19 cellular contexts compared by ENCODE assay signal in genomic region chr17:43877031-43877430, GRCh38. TPM values are rescaled to one million over a fixed set of nuclear protein-coding genes. Genes with fewer than 3 reads are reported as not detected.
"Had no signal": no experiment of that assay in that cellular context is flagged by ENCODE, and none has a peak within 500 bp of the region (broad histone marks: within the 10 kb centered on the region; RNA-seq: fewer than 3 reads in every experiment).

No MANE protein-coding gene starts in this region.

- H3K9ac ChIP-seq: parathyroid adenoma had no signal

- FAIRE-seq: endometrium, small intestine had no signal

- H3K36me3 ChIP-seq: lower lobe of right lung had no signal

- H3K27ac ChIP-seq: esophagus muscularis mucosa, hepatocyte, lower lobe of right lung, parathyroid adenoma, psoas muscle had no signal

- H2AFZ ChIP-seq: hepatocyte, parathyroid adenoma had no signal

- H3K27ac Mint-ChIP-seq: memory B cell; natural killer cell treated with Interleukin-12 subunit alpha and Interleukin-12 subunit beta and Interleukin-15 and Interleukin-18, amount 100 ng/mL, for 72 hours had no signal

- ATAC-seq: left lobe of liver; lower lobe of right lung; natural killer cell treated with Interleukin-12 subunit alpha and Interleukin-12 subunit beta and Interleukin-15 and Interleukin-18, amount 100 ng/mL, for 72 hours; psoas muscle had no signal

- H3K4me2 ChIP-seq: hepatocyte had no signal

- DNase-seq: central memory CD4-positive, alpha-beta T cell; effector memory CD4-positive, alpha-beta T cell; foreskin fibroblast; kidney glomerular epithelial cell; lower lobe of right lung; midbrain; psoas muscle; retina; small intestine; stimulated activated CD4-positive, alpha-beta T cell treated with anti-CD3 and anti-CD28 coated beads, Interleukin-2, amount 100 ng/mL, for 48 hours; stimulated activated naive CD4-positive, alpha-beta T cell treated with Interleukin-2 at 50 U/mL for 16 hours; trophoblast cell had no signal

- H3K36me3 Mint-ChIP-seq: memory B cell; natural killer cell treated with Interleukin-12 subunit alpha and Interleukin-12 subunit beta and Interleukin-15 and Interleukin-18, amount 100 ng/mL, for 72 hours had no signal

- H3K4me3 Mint-ChIP-seq: memory B cell; natural killer cell treated with Interleukin-12 subunit alpha and Interleukin-12 subunit beta and Interleukin-15 and Interleukin-18, amount 100 ng/mL, for 72 hours had no signal

- H3K79me2 ChIP-seq: hepatocyte had no signal

- H3K4me3 ChIP-seq: esophagus muscularis mucosa, hepatocyte, lower lobe of right lung, psoas muscle had no signal

- H3K9me3 Mint-ChIP-seq: memory B cell; natural killer cell treated with Interleukin-12 subunit alpha and Interleukin-12 subunit beta and Interleukin-15 and Interleukin-18, amount 100 ng/mL, for 72 hours had no signal

- H3K4me1 Mint-ChIP-seq: memory B cell had no signal

- H3K27me3 ChIP-seq: esophagus muscularis mucosa, hepatocyte had no signal

- H3K9me3 ChIP-seq: esophagus muscularis mucosa, lower lobe of right lung, psoas muscle had no signal

RNA-seq across cellular contexts. Expression of gene CD300LG, which starts 30.1 kb away (rescaled TPM):
- total RNA-seq: hepatocyte; left lobe of liver; natural killer cell treated with Interleukin-12 subunit alpha and Interleukin-12 subunit beta and Interleukin-15 and Interleukin-18, amount 100 ng/mL, for 72 hours had no signal
- polyA plus RNA-seq: hepatocyte had no signal

RNA-seq across cellular contexts. Expression of gene MPP3, which starts 44.1 kb away (rescaled TPM):
- total RNA-seq: natural killer cell treated with Interleukin-12 subunit alpha and Interleukin-12 subunit beta and Interleukin-15 and Interleukin-18, amount 100 ng/mL, for 72 hours had no signal
